Comparison of ENCODE assay signal across 9 cellular contexts in the genomic region with DNA sequence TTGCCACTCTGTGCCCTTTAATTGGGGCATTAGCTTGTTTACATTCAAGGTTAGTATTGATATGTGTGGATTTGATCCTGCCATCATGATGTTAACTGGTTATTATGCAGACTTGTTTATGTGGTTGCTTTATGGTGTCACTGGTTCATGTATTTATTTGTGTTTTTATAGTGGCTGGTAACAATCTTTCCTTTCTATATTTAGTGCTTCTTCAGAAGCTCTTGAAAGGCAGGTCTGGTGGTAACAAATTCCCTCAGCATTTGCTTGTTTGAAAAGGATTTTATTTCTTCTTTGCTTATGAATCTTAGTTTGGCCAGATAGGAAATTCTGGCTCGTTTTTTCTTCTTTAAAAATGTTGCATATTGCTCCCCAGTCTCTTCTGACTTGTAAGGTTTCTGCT.
"Had no signal": no experiment of that assay in that cellular context is flagged by ENCODE, and none has a peak within 500 bp of the region (broad histone marks: within the 10 kb centered on the region; RNA-seq: fewer than 3 reads in every experiment).

No MANE protein-coding gene starts in this region.

- FAIRE-seq: H1, H54, HTR-8/SVneo, K562 had no signal

- H3K4me3 ChIP-seq: GM23338, K562 had no signal

- H3K4me2 ChIP-seq: GM23338 had no signal

- ATAC-seq: GM23338, K562 had no signal

- DNase-seq: H9, HCEC 1CT, HFFc6, IMR-90 had no signal
